In the genomic region with DNA sequence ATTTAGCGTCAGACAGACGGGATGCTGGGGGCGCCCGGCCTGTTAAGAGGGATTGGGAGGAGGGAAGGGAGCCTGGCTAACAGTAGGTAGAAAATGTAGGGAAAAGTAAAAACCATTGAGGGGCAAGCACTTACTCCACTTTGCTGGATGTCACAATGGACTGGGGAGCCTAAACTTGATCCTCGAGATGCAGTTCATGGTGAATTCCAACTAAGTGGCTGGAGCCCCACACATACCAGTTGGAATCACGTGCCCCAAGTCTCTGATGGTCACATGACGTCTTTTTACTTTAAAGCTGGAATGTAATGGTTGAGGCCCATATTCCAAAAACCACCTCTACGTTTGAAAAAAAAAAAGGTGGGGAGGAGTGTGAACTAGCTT, we compare ENCODE assay signal across 8 cellular contexts. TPM values are rescaled to one million over a fixed set of nuclear protein-coding genes. Genes with fewer than 3 reads are reported as not detected.
A peak's percentile ranks its signal among the peaks of the same experiment; 100 is the strongest.
DNase-seq lines count a peak whose midpoint lies in the region; ATAC-seq and FAIRE-seq lines count a peak whose summit lies in the region.

No MANE protein-coding gene starts in this region.

- no peak overlapping the region for H3K27ac ChIP-seq in neuronal stem cell (replicated peaks; ENCODE audit: low read length)

- no peak overlapping the region for H2AK5ac ChIP-seq in neuronal stem cell (ENCODE audit: low read depth, low read length)

- H3K4me2 ChIP-seq in neuronal stem cell (ENCODE audit: insufficient read depth, low read length, poor library complexity, severe bottlenecking), result peak overlapping the region; percentile 78

- H3K27me3 ChIP-seq in neuronal stem cell (ENCODE audit: control insufficient read depth in 3 of 3, insufficient read depth in 3 of 3, low read depth in 1 of 3, low read length in 3 of 3), result peaks cover 0 to 14% (median 0%) of the 10 kb centered on the region in 3 experiments

- ATAC-seq in GM21576 (IDR thresholded peaks at IDR 0.05; ENCODE audit: unreplicated experiment) (no peak), GM18870 (IDR thresholded peaks at IDR 0.05; ENCODE audit: unreplicated experiment) (no peak)

- no peak overlapping the region for H2BK15ac ChIP-seq in neuronal stem cell (ENCODE audit: low read length)

- no peaks in the 10 kb centered on the region for H3K36me3 ChIP-seq in neuronal stem cell (replicated peaks in 1 of 2; ENCODE audit: control insufficient read depth in 2 of 2, insufficient read depth in 2 of 2, low read length in 2 of 2)

- no peak overlapping the region for H3K4ac ChIP-seq in neuronal stem cell (ENCODE audit: low read length)

- H3K14ac ChIP-seq in neuronal stem cell (ENCODE audit: low read length), result no peak overlapping the region

- H4K8ac ChIP-seq in neuronal stem cell (ENCODE audit: low read depth, low read length), result no peak overlapping the region

- H3K9me3 ChIP-seq in neuronal stem cell (replicated peaks in 1 of 2; ENCODE audit: control insufficient read depth in 2 of 2, insufficient read depth in 1 of 2, low read depth in 1 of 2, low read length in 2 of 2), result no peaks in the 10 kb centered on the region

- peak; percentile 21 for DNase-seq in DMS114 treated with DMSO at 0.1 percent for 48 hours (lab: John Stamatoyannopoulos, UW; ENCODE audit: unreplicated experiment)
- DNase-seq in RPMI7951 (ENCODE audit: low read depth), result peak; percentile 31
- peak; percentile 13 for DNase-seq in fibroblast of the conjunctiva (ENCODE audit: low read depth)
- DNase-seq in neuronal stem cell (ENCODE audit: low spot score), result peak; percentile 3
- no peak for DNase-seq in SHP77 treated with DMSO at 0.1 percent for 48 hours (lab: John Stamatoyannopoulos, UW)
- DNase-seq in RCC 7860 (ENCODE audit: low spot score), result no peak

- no peak overlapping the region for H2BK5ac ChIP-seq in neuronal stem cell (ENCODE audit: low read length)

- H2BK120ac ChIP-seq in neuronal stem cell (ENCODE audit: low read depth, low read length), result no peak overlapping the region

- peak overlapping the region; percentile 64 to 90 for H3K4me3 ChIP-seq in neuronal stem cell (ENCODE audit: low read length in 2 of 2)

- H4K91ac ChIP-seq in neuronal stem cell (ENCODE audit: low read depth, low read length, poor library complexity), result no peak overlapping the region

- peak overlapping the region; percentile 91 for H2AFZ ChIP-seq in neuronal stem cell (ENCODE audit: low read length)

- no peak overlapping the region for H3K18ac ChIP-seq in neuronal stem cell (ENCODE audit: low read length)

- H2BK12ac ChIP-seq in neuronal stem cell (ENCODE audit: low read length), result no peak overlapping the region

- H3K23ac ChIP-seq in neuronal stem cell (ENCODE audit: low read depth, low read length, poor library complexity), result no peak overlapping the region

- H3K9ac ChIP-seq in neuronal stem cell (ENCODE audit: low read depth, low read length, poor library complexity), result no peak overlapping the region

- H3K4me1 ChIP-seq in neuronal stem cell (ENCODE audit: control insufficient read depth in 2 of 2, insufficient read depth in 1 of 2, low read depth in 1 of 2, low read length in 2 of 2), result peaks cover 0 to 4% of the 10 kb centered on the region in 2 donors

- WGBS in neuronal stem cell (ENCODE audit: extremely low coverage in 2 of 2, insufficient read length in 2 of 2, insufficient replicate concordance in 1 of 2), 2 donors, result no CpG with 5 or more reads among the region's 8 CpGs

- no peaks in the 10 kb centered on the region for H3K79me1 ChIP-seq in neuronal stem cell (ENCODE audit: low read depth, low read length)

- no peak for FAIRE-seq in RCC 7860 (lab: Jason Lieb, UNC)

RNA-seq across cellular contexts. Expression of a gene that starts 1.5 kb away (rescaled TPM):
- total RNA-seq in RPMI7951 (2014; rRNA removed; shearing (Covaris generic)), result 83.9 and 116 TPM in 2 replicates
- polyA plus RNA-seq in neuronal stem cell (2013, experiment 1 of 2), result 22.6 TPM
- polyA plus RNA-seq in neuronal stem cell (2013, experiment 2 of 2), result 23.6 TPM

Comparison
In these comparisons a context has a peak if more than half of its experiments do, and no peak if none do; other contexts are left out.
1. DNase-seq: peak in DMS114 treated with DMSO at 0.1 percent for 48 hours (single experiment), RPMI7951 (single experiment), fibroblast of the conjunctiva (single experiment) and neuronal stem cell (single experiment); none in SHP77 treated with DMSO at 0.1 percent for 48 hours (single experiment) and RCC 7860 (single experiment).